In the genomic region with DNA sequence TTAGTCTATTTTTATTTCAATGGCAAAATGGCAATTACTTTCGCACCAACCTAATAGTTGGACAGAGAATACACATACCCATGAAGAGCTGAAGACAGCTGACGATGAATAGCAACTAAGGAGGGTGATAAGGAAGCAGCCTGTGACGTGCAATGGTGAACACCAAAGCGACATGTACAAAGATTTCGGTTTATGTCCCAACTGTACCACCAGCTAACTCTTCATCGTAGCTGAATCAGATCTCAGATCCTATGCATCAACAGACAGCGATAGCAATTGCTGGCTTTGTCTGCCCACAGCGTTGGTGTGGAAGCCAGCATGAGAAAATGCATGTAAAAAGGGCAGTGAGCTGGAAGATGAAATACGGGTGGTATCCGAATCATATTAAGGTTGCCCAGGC, we compare ENCODE assay signal across 23 cellular contexts.
"Had no signal": no experiment of that assay in that cellular context is flagged by ENCODE, and none has a peak within 500 bp of the region (broad histone marks: within the 10 kb centered on the region; RNA-seq: fewer than 3 reads in every experiment).

No MANE protein-coding gene starts in this region.

- H3K4me2 ChIP-seq: hepatocyte had no signal

- ATAC-seq: esophagus mucosa; gastroesophageal sphincter; heart left ventricle; left lobe of liver; natural killer cell; right lobe of liver; stimulated activated naive CD8-positive, alpha-beta T cell treated with anti-CD3 and anti-CD28 coated beads, Interleukin-15, amount 100 ng/mL, for 72 hours had no signal

- H3K27ac ChIP-seq: epithelial cell of prostate, gastroesophageal sphincter, heart left ventricle, hepatocyte, neutrophil, pancreas, right lobe of liver, thyroid gland, vagina had no signal

- H3K4me1 ChIP-seq: pancreas, right lobe of liver had no signal

- H2AFZ ChIP-seq: hepatocyte had no signal

- H3K4me3 ChIP-seq: gastroesophageal sphincter, heart left ventricle, hepatocyte, lung, pancreas, right lobe of liver, thyroid gland, vagina had no signal

- H3K27me3 ChIP-seq: gastroesophageal sphincter, heart left ventricle, hepatocyte, pancreas, right lobe of liver, thyroid gland, vagina had no signal

- H3K36me3 ChIP-seq: gastroesophageal sphincter, heart left ventricle, neutrophil, pancreas, right lobe of liver, thyroid gland, vagina had no signal

- DNase-seq: effector CD8-positive, alpha-beta T cell; endodermal cell; foreskin fibroblast; heart left ventricle; kidney; natural killer cell; pancreas; right lobe of liver; small intestine; stimulated activated CD4-positive, alpha-beta T cell treated with anti-CD3 and anti-CD28 coated beads, Interleukin-1b, Interleukin-23, amount 100 ng/mL, for 48 hours; stimulated activated CD4-positive, alpha-beta T cell treated with anti-CD3 and anti-CD28 coated beads, Interleukin-4, amount 100 ng/mL, for 1 hour; stimulated activated CD8-positive, alpha-beta memory T cell treated with anti-CD3 and anti-CD28 coated beads, Interleukin-4, amount 100 ng/mL, for 48 hours; stimulated activated naive CD4-positive, alpha-beta T cell; stimulated activated naive CD8-positive, alpha-beta T cell treated with anti-CD3 and anti-CD28 coated beads, Interleukin-15, amount 100 ng/mL, for 72 hours; thyroid gland had no signal

- H3K9me3 ChIP-seq: gastroesophageal sphincter, neutrophil, pancreas, right lobe of liver, thyroid gland, vagina had no signal
